8 cellular contexts compared by ENCODE assay signal in genomic region chr14:99274346-99275221, GRCh38. TPM values are rescaled to one million over a fixed set of nuclear protein-coding genes. Genes with fewer than 3 reads are reported as not detected.
DNase-seq lines count a peak whose midpoint lies in the region; ATAC-seq and TF ChIP-seq lines count a peak whose summit lies in the region.

No MANE protein-coding gene starts in this region.

- TF ChIP-seq CTCF in A673 (conservative IDR thresholded peaks at IDR 0.05; ENCODE audit: low read depth, low read length) (peak; percentile 75), GM13976 (IDR thresholded peaks at IDR 0.05; ENCODE audit: borderline replicate concordance, control extremely low read depth, extremely low read depth, insufficient read depth, missing control alignments) (peak; percentile 26), kidney epithelial cell (IDR thresholded peaks at IDR 0.05; ENCODE audit: insufficient read depth, low read length, poor library complexity, severe bottlenecking) (peak; percentile 39)

- H3K36me3 ChIP-seq in A673 (ENCODE audit: insufficient read depth, low read length, poor library complexity, severe bottlenecking) (no peaks in the 10 kb centered on the region), kidney epithelial cell (ENCODE audit: control insufficient read depth, insufficient read depth, low read length) (no peaks in the 10 kb centered on the region)

- in situ Hi-C loops in GM13976 (cut with MboI; ENCODE audit: low sequenced_read_pairs, unreplicated experiment), result no loop called here

- no TSS peak for BruUV-seq in A673 (replicated peaks; lab: Mats Ljungman, UMichigan)

- no peak for ATAC-seq in HG02884 (IDR thresholded peaks at IDR 0.05; ENCODE audit: unreplicated experiment)

- H3K9me3 ChIP-seq in A673 (ENCODE audit: low read depth, low read length, poor library complexity, severe bottlenecking), result no peaks in the 10 kb centered on the region

- H3K4me3 ChIP-seq in A673 (ENCODE audit: low read depth, low read length, poor library complexity, severe bottlenecking) (peak overlapping the region; percentile 85), kidney epithelial cell (ENCODE audit: low read depth, low read length) (peak overlapping the region; percentile 42)

- POLR2A ChIA-PET in A673 (lab: Charles Lee; ENCODE audit: low non-redundant PET), result no interaction called here

- H3K27ac ChIP-seq in A673 (ENCODE audit: low read depth, low read length, poor library complexity, severe bottlenecking), result peak overlapping the region; percentile 93

- intact Hi-C loops in A673 (cut with micrococcal nuclease; ENCODE audit: unreplicated experiment), result loop anchor here (2.0 to 5.0 kb wide), 4 partner anchors 140 to 1862 kb away; no protein-coding TSS in a partner anchor

- H3K27me3 ChIP-seq in A673 (replicated peaks; ENCODE audit: insufficient read depth, low read depth, low read length, poor library complexity), result no peaks in the 10 kb centered on the region
- peaks cover 52% of the 10 kb centered on the region for H3K27me3 ChIP-seq in kidney epithelial cell (ENCODE audit: control insufficient read depth, insufficient read depth, low read length)

- H3K4me1 ChIP-seq in A673 (ENCODE audit: insufficient read depth, low read length, poor library complexity, severe bottlenecking), result peaks cover 38% of the 10 kb centered on the region

- DNase-seq in A673 (ENCODE audit: low spot score) (peak; percentile 98), GM13976 (ENCODE audit: low spot score) (peak; percentile 66), NCI-H1417 (lab: John Stamatoyannopoulos, UW) (peak; percentile 87 to 97 (median 94)), T-helper 9 cell (peak; percentile 41), cerebellum (ENCODE audit: low spot score) (peak; percentile 48), kidney epithelial cell (ENCODE audit: low read depth) (peak; percentile 50)
- peak; percentile 58 for DNase-seq in stimulated activated CD4-positive, alpha-beta T cell treated with anti-CD3 and anti-CD28 coated beads, Interleukin-4, amount 100 ng/mL, for 1 hour

- CTCF ChIA-PET in A673 (lab: Charles Lee), result interaction anchor here (1.1 kb wide), 2 partner anchors 45 to 1863 kb away, joined by 3 to 5 read pairs; no protein-coding TSS in a partner anchor

RNA-seq across cellular contexts. Expression of gene BCL11B, which starts 2.6 kb away (rescaled TPM):
- total RNA-seq in A673 (2021) (80.6 and 81.3 TPM in 2 replicates), cerebellum (5.1 TPM), kidney epithelial cell (2.1 and 2.3 TPM in 2 replicates)

Comparison
In these comparisons a context has a peak if more than half of its experiments do, and no peak if none do; other contexts are left out.
1. DNase-seq: peak in every context shown above with its lines; median percentile 98 in A673; 94 in NCI-H1417; 66 in GM13976; 58 in stimulated activated CD4-positive, alpha-beta T cell treated with anti-CD3 and anti-CD28 coated beads, Interleukin-4, amount 100 ng/mL, for 1 hour; 50 in kidney epithelial cell; 48 in cerebellum; 41 in T-helper 9 cell.
2. RNA of gene BCL11B, which starts 2.6 kb away (total RNA-seq): 80.6 to 81.3 TPM in A673; 5.1 TPM in cerebellum (single experiment) and 2.1 to 2.3 TPM in kidney epithelial cell; every median in the first group is over 10 times any median in the second.
3. Peak in every context shown above with its lines, with median percentiles within 50 percentile points of each other: CTCF ChIP-seq.